15 cellular contexts compared by ENCODE assay signal in genomic region chr22:37305873-37306272, GRCh38. TPM values are rescaled to one million over a fixed set of nuclear protein-coding genes. Genes with fewer than 3 reads are reported as not detected.
DNase-seq lines count a peak whose midpoint lies in the region; ATAC-seq and TF ChIP-seq lines count a peak whose summit lies in the region.
"Had no signal": no experiment of that assay in that cellular context is flagged by ENCODE, and none has a peak within 500 bp of the region (broad histone marks: within the 10 kb centered on the region; RNA-seq: fewer than 3 reads in every experiment).

No MANE protein-coding gene starts in this region.

- no peaks in the 10 kb centered on the region for H3K27me3 ChIP-seq in Loucy (ENCODE audit: insufficient read depth, low read length, poor library complexity, severe bottlenecking)
- no peaks in the 10 kb centered on the region for H3K27me3 ChIP-seq in MM.1S (replicated peaks; ENCODE audit: insufficient read depth, low read length)
- H3K27me3 ChIP-seq: ascending aorta, neural progenitor cell had no signal

- TF ChIP-seq CTCF in Loucy (conservative IDR thresholded peaks at IDR 0.05; ENCODE audit: low read length) (no peak), osteocyte (IDR thresholded peaks at IDR 0.05) (no peak), MM.1S (IDR thresholded peaks at IDR 0.05; ENCODE audit: low read length) (no peak), GM10266 (IDR thresholded peaks at IDR 0.05; ENCODE audit: control insufficient read depth, insufficient read depth, low read depth, missing control alignments) (no peak)

- ATAC-seq in activated CD8-positive, alpha-beta memory T cell treated with anti-CD3 and anti-CD28 coated beads, Interleukin-2, amount 10 ng/mL, durations not matched to agents 7 days and 5 days: no peak
- no peak for ATAC-seq in central memory CD8-positive, alpha-beta T cell (replicated peaks; ENCODE audit: extremely low read depth, poor library complexity, severe bottlenecking)
- ATAC-seq: left colon, SK-N-SH treated with all-trans-retinoic acid at 6 μM for 48 hours had no signal

- H3K4me2 ChIP-seq in Loucy (ENCODE audit: low read depth, low read length, poor library complexity, severe bottlenecking): peak overlapping the region; percentile 95
- no peak overlapping the region for H3K4me2 ChIP-seq in MM.1S (ENCODE audit: low read depth, low read length)
- H3K4me2 ChIP-seq: neural progenitor cell had no signal

- peak overlapping the region; percentile 100 for H3K27ac Mint-ChIP-seq in activated CD8-positive, alpha-beta memory T cell treated with anti-CD3 and anti-CD28 coated beads, Interleukin-2, amount 10 ng/mL, durations not matched to agents 7 days and 5 days
- H3K27ac Mint-ChIP-seq in central memory CD8-positive, alpha-beta T cell (ENCODE audit: low read depth): peak overlapping the region; percentile 83
- peak overlapping the region; percentile 96 for H3K27ac Mint-ChIP-seq in osteocyte (ENCODE audit: unreplicated experiment)

- H3K36me3 Mint-ChIP-seq in activated CD8-positive, alpha-beta memory T cell treated with anti-CD3 and anti-CD28 coated beads, Interleukin-2, amount 10 ng/mL, durations not matched to agents 7 days and 5 days: peaks cover 83% of the 10 kb centered on the region
- H3K36me3 Mint-ChIP-seq in central memory CD8-positive, alpha-beta T cell (ENCODE audit: insufficient read depth): peaks cover 44% of the 10 kb centered on the region
- no peaks in the 10 kb centered on the region for H3K36me3 Mint-ChIP-seq in osteocyte (ENCODE audit: unreplicated experiment)
- H3K36me3 Mint-ChIP-seq: neural progenitor cell had no signal

- H3F3A ChIP-seq in Loucy (ENCODE audit: low read depth) (peaks cover 22% of the 10 kb centered on the region), MM.1S (ENCODE audit: insufficient read depth, low read length) (no peaks in the 10 kb centered on the region)

- H3K27ac ChIP-seq in MM.1S (ENCODE audit: low read length): no peak overlapping the region
- H3K27ac ChIP-seq: neural progenitor cell had no signal

- DNase-seq in activated CD8-positive, alpha-beta memory T cell treated with anti-CD3 and anti-CD28 coated beads, Interleukin-2, amount 10 ng/mL, durations not matched to agents 7 days and 5 days: no peak
- DNase-seq in activated CD8-positive, alpha-beta memory T cell treated with anti-CD3 and anti-CD28 coated beads, Interleukin-2, amount 50 U/mL, for 48 hours: no peak
- DNase-seq in central memory CD8-positive, alpha-beta T cell (ENCODE audit: low spot score in 2 of 2): no peak
- no peak for DNase-seq in osteocyte (ENCODE audit: extremely low spot score, unreplicated experiment)
- no peak for DNase-seq in MM.1S
- no peak for DNase-seq in NCI-H69 (lab: John Stamatoyannopoulos, UW)
- DNase-seq in GM10266 (ENCODE audit: extremely low spot score): no peak
- DNase-seq: effector CD4-positive, alpha-beta T cell; left colon; NCI-H1694; NCI-H82 had no signal

- peaks cover 27% of the 10 kb centered on the region; the same call in 1 of the 2 replicates for H3K79me2 ChIP-seq in Loucy (ENCODE audit: insufficient read depth, low read length)
- H3K79me2 ChIP-seq in MM.1S (ENCODE audit: low read length): no peaks in the 10 kb centered on the region

- H2AFZ ChIP-seq in Loucy (ENCODE audit: low read length) (no peak overlapping the region), MM.1S (ENCODE audit: low read length) (no peak overlapping the region)
- H2AFZ ChIP-seq: neural progenitor cell had no signal

- H3K4me1 Mint-ChIP-seq in activated CD8-positive, alpha-beta memory T cell treated with anti-CD3 and anti-CD28 coated beads, Interleukin-2, amount 10 ng/mL, durations not matched to agents 7 days and 5 days: peaks cover 97% of the 10 kb centered on the region
- H3K4me1 Mint-ChIP-seq in central memory CD8-positive, alpha-beta T cell: peaks cover 87% of the 10 kb centered on the region
- H3K4me1 Mint-ChIP-seq in osteocyte (ENCODE audit: unreplicated experiment): peaks cover 70% of the 10 kb centered on the region

- H3K9me3 ChIP-seq in Loucy (ENCODE audit: insufficient read depth, low read depth, low read length) (no peaks in the 10 kb centered on the region), MM.1S (replicated peaks; ENCODE audit: insufficient read depth, low read length) (no peaks in the 10 kb centered on the region)
- H3K9me3 ChIP-seq: ascending aorta had no signal

- CTCF ChIA-PET in activated CD8-positive, alpha-beta memory T cell treated with anti-CD3 and anti-CD28 coated beads, Interleukin-2, amount 10 ng/mL, durations not matched to agents 7 days and 5 days (lab: Charles Lee): interaction anchor here (0.6 to 2.9 kb wide), 9 partner anchors 10 to 256 kb away, joined by 3 to 12 read pairs (median 3); partner anchors contain the start of gene CYTH4

- peak overlapping the region; percentile 69 for H3K4me3 ChIP-seq in Loucy (ENCODE audit: low read length, poor library complexity, severe bottlenecking)
- H3K4me3 ChIP-seq in MM.1S (ENCODE audit: low read length): no peak overlapping the region
- H3K4me3 ChIP-seq: ascending aorta, neural progenitor cell had no signal

- H3K27me3 Mint-ChIP-seq in activated CD8-positive, alpha-beta memory T cell treated with anti-CD3 and anti-CD28 coated beads, Interleukin-2, amount 10 ng/mL, durations not matched to agents 7 days and 5 days: no peaks in the 10 kb centered on the region
- no peaks in the 10 kb centered on the region for H3K27me3 Mint-ChIP-seq in central memory CD8-positive, alpha-beta T cell
- H3K27me3 Mint-ChIP-seq in osteocyte (ENCODE audit: unreplicated experiment): no peaks in the 10 kb centered on the region

- H4K20me1 ChIP-seq in Loucy (ENCODE audit: insufficient read depth, low read length, poor library complexity, severe bottlenecking) (no peaks in the 10 kb centered on the region), MM.1S (ENCODE audit: insufficient read depth, low read length) (no peaks in the 10 kb centered on the region)

- H3K36me3 ChIP-seq in Loucy (ENCODE audit: insufficient read depth, low read length): peaks cover 6% of the 10 kb centered on the region; the same call in 1 of the 2 replicates
- no peaks in the 10 kb centered on the region for H3K36me3 ChIP-seq in MM.1S (replicated peaks; ENCODE audit: insufficient read depth, low read length)
- H3K36me3 ChIP-seq: ascending aorta, neural progenitor cell had no signal

- no peak overlapping the region for H3K4me3 Mint-ChIP-seq in activated CD8-positive, alpha-beta memory T cell treated with anti-CD3 and anti-CD28 coated beads, Interleukin-2, amount 10 ng/mL, durations not matched to agents 7 days and 5 days
- peak overlapping the region; percentile 72 for H3K4me3 Mint-ChIP-seq in central memory CD8-positive, alpha-beta T cell
- H3K4me3 Mint-ChIP-seq in osteocyte (ENCODE audit: unreplicated experiment): no peak overlapping the region
- H3K4me3 Mint-ChIP-seq: neural progenitor cell had no signal

- H3K9me3 Mint-ChIP-seq in activated CD8-positive, alpha-beta memory T cell treated with anti-CD3 and anti-CD28 coated beads, Interleukin-2, amount 10 ng/mL, durations not matched to agents 7 days and 5 days (ENCODE audit: low read depth): no peaks in the 10 kb centered on the region
- no peaks in the 10 kb centered on the region for H3K9me3 Mint-ChIP-seq in central memory CD8-positive, alpha-beta T cell
- no peaks in the 10 kb centered on the region for H3K9me3 Mint-ChIP-seq in osteocyte (ENCODE audit: unreplicated experiment)
- H3K9me3 Mint-ChIP-seq: neural progenitor cell had no signal

- H3K4me1 ChIP-seq in Loucy (ENCODE audit: insufficient read depth, low read length, poor library complexity, severe bottlenecking) (peaks cover 90% of the 10 kb centered on the region), MM.1S (ENCODE audit: low read length) (no peaks in the 10 kb centered on the region)

- H3K9me2 ChIP-seq in Loucy (replicated peaks; ENCODE audit: low read depth, low read length): no peaks in the 10 kb centered on the region
- H3K9me2 ChIP-seq in MM.1S (replicated peaks; ENCODE audit: insufficient read depth, low read length): no peaks in the 10 kb centered on the region

- H3K9ac ChIP-seq in Loucy (ENCODE audit: low read depth, low read length, poor library complexity, severe bottlenecking) (peak overlapping the region; percentile 78), MM.1S (ENCODE audit: low read length) (no peak overlapping the region)
- H3K9ac ChIP-seq: neural progenitor cell had no signal

RNA-seq across cellular contexts. Expression of gene CYTH4, which starts 23.6 kb away (rescaled TPM):
- total RNA-seq in activated CD8-positive, alpha-beta memory T cell treated with anti-CD3 and anti-CD28 coated beads, Interleukin-2, amount 10 ng/mL, durations not matched to agents 7 days and 5 days: 100 to 1,000 TPM in 1 of 2 experiments, 10 to 100 TPM in 1; 97.8 to 123 TPM
- not detected in 2 replicates for total RNA-seq in osteocyte

Comparison
In these comparisons a context has a peak if more than half of its experiments do, and no peak if none do; other contexts are left out.
1. RNA of gene CYTH4, which starts 23.6 kb away (total RNA-seq): 97.8 to 123 TPM in activated CD8-positive, alpha-beta memory T cell treated with anti-CD3 and anti-CD28 coated beads, Interleukin-2, amount 10 ng/mL, durations not matched to agents 7 days and 5 days; not detected in osteocyte; every median in the first group is over 10 times any median in the second.
2. Peak in every context shown above with its lines, with median percentiles within 50 percentile points of each other: H3K27ac Mint-ChIP-seq.